1 cellular context compared by ENCODE assay signal in the genomic region with DNA sequence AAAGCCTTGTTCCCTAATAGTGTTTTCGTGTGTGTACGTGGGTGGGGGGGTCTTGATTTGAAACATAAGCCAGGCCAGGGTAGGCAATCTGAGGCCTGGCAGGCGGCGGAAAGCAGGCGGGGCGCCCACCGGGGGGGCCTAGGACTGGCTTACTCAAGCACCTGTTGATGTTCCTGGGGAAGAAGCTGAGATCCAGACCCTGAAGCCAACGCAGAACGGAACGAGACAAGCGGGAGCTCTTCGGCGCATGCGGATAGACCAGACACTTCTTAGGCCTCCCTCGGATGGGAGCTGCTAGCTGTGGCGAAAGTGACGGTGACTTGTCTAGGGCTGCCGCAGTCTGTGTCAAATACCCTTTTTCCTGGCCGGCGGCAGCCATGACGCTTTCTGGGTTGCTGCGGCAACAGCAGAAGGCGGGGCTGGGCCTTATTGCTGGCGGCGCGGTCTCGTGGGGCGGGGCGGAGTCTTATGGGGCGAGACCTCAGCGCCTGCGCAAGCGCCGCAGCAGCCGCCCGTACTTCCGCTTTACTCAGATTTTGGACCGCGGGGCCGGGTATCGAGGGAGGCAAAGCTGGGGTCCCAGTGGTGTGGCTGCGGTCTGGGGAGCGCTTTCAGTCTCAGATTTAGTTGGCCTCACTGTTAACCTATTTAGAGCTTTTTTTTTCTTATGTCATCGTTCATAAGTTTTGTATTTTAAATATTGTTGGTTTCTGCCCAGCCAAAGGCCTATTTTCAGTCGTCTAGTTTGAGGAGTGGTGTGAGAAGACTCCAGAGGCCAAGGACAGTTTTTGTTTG.
TF ChIP-seq lines count a peak whose summit lies in the region.

Gene SPATA4 (minus strand): TSS at position 402 of the 795 bp plus-strand sequence. CDS start 23 bp downstream, at position 379.

TF ChIP-seq in K562, 482 proteins besides CTCF, POLR2A, EP300 and RAD21 (continued from another document):
- no peak for TF ChIP-seq ZBTB49 (CRISPR knock-in tag; IDR thresholded peaks at IDR 0.05; ENCODE audit: borderline replicate concordance)
